Comparison of ENCODE assay signal across 9 cellular contexts in the genomic region with DNA sequence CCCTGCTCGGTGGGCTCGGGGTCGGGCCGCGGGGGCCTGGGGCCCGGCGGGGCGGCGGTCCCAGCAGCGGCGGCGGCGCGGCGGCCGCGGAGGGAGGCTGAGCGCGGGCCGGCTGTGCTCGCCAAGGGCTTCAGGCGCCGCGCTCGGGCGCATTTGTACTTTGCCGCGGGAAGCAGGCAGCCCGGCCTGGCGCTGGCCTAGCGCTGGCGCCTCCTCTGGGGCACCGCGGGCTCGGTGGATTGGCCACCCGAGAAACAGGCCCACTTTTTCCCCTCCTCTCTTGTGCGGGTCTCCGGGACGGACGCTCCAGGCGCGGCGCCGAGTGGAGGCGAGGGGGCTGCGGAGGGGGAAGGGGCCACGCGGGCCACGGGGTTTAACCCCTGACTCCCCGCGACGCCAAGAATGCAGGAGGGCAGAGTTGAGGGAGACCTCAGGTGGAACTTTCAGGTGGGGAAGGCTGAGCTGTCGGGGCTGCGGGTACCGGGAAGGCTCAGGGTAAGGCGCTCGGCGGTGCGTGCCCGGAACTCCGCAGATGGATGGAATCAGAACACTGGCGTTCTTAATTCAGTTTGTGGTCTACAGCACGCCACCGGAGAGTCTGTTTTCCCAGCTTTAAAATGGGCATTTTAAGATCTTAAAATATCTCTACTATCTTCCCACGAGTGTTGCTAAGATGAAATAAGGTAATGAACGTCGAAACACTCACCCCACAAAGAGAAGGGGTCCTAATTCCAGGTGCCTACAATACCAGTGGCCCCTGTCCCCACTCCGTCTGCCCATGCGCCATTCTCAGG. TPM values are rescaled to one million over a fixed set of nuclear protein-coding genes. Genes with fewer than 3 reads are reported as not detected.
DNase-seq lines count a peak whose midpoint lies in the region; TF ChIP-seq lines count a peak whose summit lies in the region.
"Had no signal": no experiment of that assay in that cellular context is flagged by ENCODE, and none has a peak within 500 bp of the region (broad histone marks: within the 10 kb centered on the region; RNA-seq: fewer than 3 reads in every experiment).

A gene with protein sequence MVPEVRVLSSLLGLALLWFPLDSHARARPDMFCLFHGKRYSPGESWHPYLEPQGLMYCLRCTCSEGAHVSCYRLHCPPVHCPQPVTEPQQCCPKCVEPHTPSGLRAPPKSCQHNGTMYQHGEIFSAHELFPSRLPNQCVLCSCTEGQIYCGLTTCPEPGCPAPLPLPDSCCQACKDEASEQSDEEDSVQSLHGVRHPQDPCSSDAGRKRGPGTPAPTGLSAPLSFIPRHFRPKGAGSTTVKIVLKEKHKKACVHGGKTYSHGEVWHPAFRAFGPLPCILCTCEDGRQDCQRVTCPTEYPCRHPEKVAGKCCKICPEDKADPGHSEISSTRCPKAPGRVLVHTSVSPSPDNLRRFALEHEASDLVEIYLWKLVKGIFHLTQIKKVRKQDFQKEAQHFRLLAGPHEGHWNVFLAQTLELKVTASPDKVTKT (minus strand): TSS at position 126 of the 794 bp plus-strand sequence. CDS start 538 bp downstream, outside the sequence.

- H3K27ac Mint-ChIP-seq in glutamatergic neuron (ENCODE audit: unreplicated experiment): no peak within 1 kb of the TSS
- H3K27ac Mint-ChIP-seq: IgD-negative memory B cell had no signal

- H3K9ac ChIP-seq in parathyroid adenoma: no peak within 1 kb of the TSS

- H3K27me3 Mint-ChIP-seq in glutamatergic neuron (ENCODE audit: unreplicated experiment): peaks cover 20% of the 10 kb centered on the region

- H3K9me3 ChIP-seq in parathyroid adenoma (ENCODE audit: control insufficient read depth, low read length): no peaks in the 10 kb centered on the region

- H3K27ac ChIP-seq in VCaP: no peak within 1 kb of the TSS
- H3K27ac ChIP-seq in parathyroid adenoma: no peak within 1 kb of the TSS

- no peaks in the 10 kb centered on the region for H3K36me3 ChIP-seq in parathyroid adenoma (ENCODE audit: control insufficient read depth, insufficient read depth, low read length)

- H3K9me3 Mint-ChIP-seq in glutamatergic neuron (ENCODE audit: unreplicated experiment): peaks cover 4% of the 10 kb centered on the region

- no peaks in the 10 kb centered on the region for H3K79me2 ChIP-seq in parathyroid adenoma

- no peaks in the 10 kb centered on the region for H3K4me1 Mint-ChIP-seq in glutamatergic neuron (ENCODE audit: low read depth, unreplicated experiment)

- peak within 1 kb of the TSS; percentile 31 for H3K4me2 ChIP-seq in parathyroid adenoma (ENCODE audit: low read length)

- H3K4me3 Mint-ChIP-seq in glutamatergic neuron (ENCODE audit: unreplicated experiment): peak within 1 kb of the TSS; percentile 90

- H3K4me1 ChIP-seq in parathyroid adenoma: no peaks in the 10 kb centered on the region

- H2AFZ ChIP-seq in parathyroid adenoma: no peak within 1 kb of the TSS

- DNase-seq in COLO668 (lab: John Stamatoyannopoulos, UW; ENCODE audit: unreplicated experiment) (peak; percentile 47), glutamatergic neuron (peak; percentile 65), 8988T (no peak), GM19238 (ENCODE audit: insufficient read length, low spot score) (no peak), SIG-M5 treated with dmso at 0.1 percent for 504 hours (lab: John Stamatoyannopoulos, UW; ENCODE audit: unreplicated experiment) (no peak), NCI-H2081 (lab: John Stamatoyannopoulos, UW) (no peak)

- TF ChIP-seq CTCF in VCaP (conservative IDR thresholded peaks at IDR 0.05) (0 out of 2 replicates have a peak, but pooled peaks have one; percentile 5), glutamatergic neuron (IDR thresholded peaks at IDR 0.05; ENCODE audit: partially characterized antibody, unreplicated experiment) (no peak), parathyroid adenoma (IDR thresholded peaks at IDR 0.05) (no peak)

- no peaks in the 10 kb centered on the region for H3K27me3 ChIP-seq in parathyroid adenoma (ENCODE audit: control insufficient read depth, insufficient read depth, low read length)

- H3K36me3 Mint-ChIP-seq in glutamatergic neuron (ENCODE audit: unreplicated experiment): peaks cover 9% of the 10 kb centered on the region

- no peak within 1 kb of the TSS for H3K4me3 ChIP-seq in parathyroid adenoma (ENCODE audit: low read depth, low read length)

RNA-seq across cellular contexts. Expression of the gene that starts here (rescaled TPM):
- not detected for total RNA-seq in glutamatergic neuron (ENCODE audit: unreplicated experiment)

Comparison
In these comparisons a context has a peak if more than half of its experiments do, and no peak if none do; other contexts are left out.
1. Peak in DNase-seq in glutamatergic neuron; RNA of the gene not detected or under 1 TPM.